Comparison of ENCODE assay signal across 1 cellular context in genomic region chr18:63422087-63422861, GRCh38.
A peak's percentile ranks its signal among the peaks of the same experiment; 100 is the strongest.
TF ChIP-seq lines count a peak whose summit lies in the region.

Gene VPS4B (minus strand): TSS chr18:63422476. CDS start chr18:63422259, 217 bp downstream.

TF ChIP-seq in HepG2, 621 proteins besides CTCF, POLR2A, EP300 and RAD21 (continued from another document and continues in another):
- TF ChIP-seq ZNF704 (CRISPR knock-in tag; IDR thresholded peaks at IDR 0.05; ENCODE audit: borderline replicate concordance) (peak; percentile 73; the same call in 1 of the 2 replicates), ZFP36L2 (CRISPR knock-in tag; IDR thresholded peaks at IDR 0.05) (0 out of 2 replicates have a peak, but pooled peaks have one; percentile 18), ZFP62 (CRISPR knock-in tag; IDR thresholded peaks at IDR 0.05) (peak; percentile 6; the same call in 1 of the 2 replicates), U2AF1 (optimal IDR thresholded peaks at IDR 0.05; ENCODE audit: low read depth, low read length) (no peak), NBN (conservative IDR thresholded peaks at IDR 0.05) (no peak), SAP130 (CRISPR knock-in tag; IDR thresholded peaks at IDR 0.05; ENCODE audit: low read depth) (peak; percentile 97), GABPA (IDR thresholded peaks at IDR 0.05; ENCODE audit: low read depth, low read length) (peak; percentile 89), GABPA (CRISPR knock-in tag; IDR thresholded peaks at IDR 0.05; ENCODE audit: low read depth) (peak; percentile 96), ZNF280B (CRISPR knock-in tag; IDR thresholded peaks at IDR 0.05; ENCODE audit: borderline replicate concordance) (no peak), ZFYVE20 (CRISPR knock-in tag; IDR thresholded peaks at IDR 0.05; ENCODE audit: borderline replicate concordance, low read depth) (no peak), HDAC1 (CRISPR knock-in tag; IDR thresholded peaks at IDR 0.05) (peak; percentile 88), ZNF205 (CRISPR knock-in tag; IDR thresholded peaks at IDR 0.05) (0 out of 2 replicates have a peak, but pooled peaks have one; percentile 29), SMAD1 (CRISPR knock-in tag; IDR thresholded peaks at IDR 0.05; ENCODE audit: borderline replicate concordance, low read depth) (no peak), KLF6 (CRISPR knock-in tag; IDR thresholded peaks at IDR 0.05) (peak; percentile 19; the same call in 1 of the 2 replicates), ZNF614 (CRISPR knock-in tag; IDR thresholded peaks at IDR 0.05; ENCODE audit: borderline replicate concordance) (peak; percentile 54; the same call in 1 of the 2 replicates), ZNF276 (CRISPR knock-in tag; IDR thresholded peaks at IDR 0.05; ENCODE audit: low read depth) (peak; percentile 26; the same call in 1 of the 2 replicates), NFATC3 (CRISPR knock-in tag; IDR thresholded peaks at IDR 0.05) (no peak), ZNF280D (CRISPR knock-in tag; IDR thresholded peaks at IDR 0.05) (peak; percentile 19; the same call in 1 of the 2 replicates), SAFB2 (CRISPR knock-in tag; IDR thresholded peaks at IDR 0.05; ENCODE audit: borderline replicate concordance, low read depth) (peak; percentile 25; the same call in 1 of the 2 replicates), UBTF (CRISPR knock-in tag; IDR thresholded peaks at IDR 0.05) (peak; percentile 76), ZMYM4 (CRISPR knock-in tag; IDR thresholded peaks at IDR 0.05) (peak; percentile 94), NR2C2 (CRISPR knock-in tag; IDR thresholded peaks at IDR 0.05; ENCODE audit: borderline replicate concordance) (peak; percentile 92), ZBTB43 (CRISPR knock-in tag; conservative IDR thresholded peaks at IDR 0.05) (0 out of 2 replicates have a peak, but pooled peaks have one; percentile 68), SP2 (CRISPR knock-in tag; IDR thresholded peaks at IDR 0.05) (peak; percentile 94), ZNF790 (CRISPR knock-in tag; IDR thresholded peaks at IDR 0.05; ENCODE audit: borderline replicate concordance) (peak; percentile 72; the same call in 1 of the 2 replicates), NAIF1 (CRISPR knock-in tag; IDR thresholded peaks at IDR 0.05; ENCODE audit: borderline replicate concordance) (peak; percentile 35; the same call in 1 of the 2 replicates), KDM5B (CRISPR knock-in tag; IDR thresholded peaks at IDR 0.05; ENCODE audit: borderline replicate concordance) (peak; percentile 51; the same call in 1 of the 2 replicates), MEF2D (CRISPR knock-in tag; IDR thresholded peaks at IDR 0.05) (peak; percentile 72), TAF15 (IDR thresholded peaks at IDR 0.05; ENCODE audit: low read depth, low read length, poor library complexity, severe bottlenecking) (peak; percentile 77), THAP11 (CRISPR knock-in tag; IDR thresholded peaks at IDR 0.05) (peak; percentile 95), ZNF264 (CRISPR knock-in tag; IDR thresholded peaks at IDR 0.05) (no peak), POGZ (CRISPR knock-in tag; IDR thresholded peaks at IDR 0.05) (peak; percentile 97), ZNF142 (CRISPR knock-in tag; IDR thresholded peaks at IDR 0.05) (no peak; the same call in 1 of the 2 replicates), TFDP2 (CRISPR knock-in tag; IDR thresholded peaks at IDR 0.05) (no peak), ZNF883 (CRISPR knock-in tag; IDR thresholded peaks at IDR 0.05; ENCODE audit: not compliant biosample characterization) (peak; percentile 40), PHF5A (CRISPR knock-in tag; IDR thresholded peaks at IDR 0.05; ENCODE audit: low read depth, unreplicated experiment) (peak; percentile 33), ELF4 (CRISPR knock-in tag; IDR thresholded peaks at IDR 0.05; ENCODE audit: borderline replicate concordance) (peak; percentile 99), RXRA (CRISPR knock-in tag; IDR thresholded peaks at IDR 0.05) (no peak), MED1 (CRISPR knock-in tag; IDR thresholded peaks at IDR 0.05) (peak; percentile 78), SNAPC2 (CRISPR knock-in tag; IDR thresholded peaks at IDR 0.05) (0 out of 2 replicates have a peak, but pooled peaks have one; percentile 46), SRSF4 (IDR thresholded peaks at IDR 0.05; ENCODE audit: low read depth, low read length, poor library complexity, severe bottlenecking) (no peak), TARDBP (CRISPR knock-in tag; IDR thresholded peaks at IDR 0.05) (peak; percentile 90), ARID2 (CRISPR knock-in tag; IDR thresholded peaks at IDR 0.05; ENCODE audit: borderline replicate concordance) (no peak)
